In genomic region chr2:215693269-215693998, GRCh38 we compare ENCODE assay signal across 10 cellular contexts.
A peak's percentile ranks its signal among the peaks of the same experiment; 100 is the strongest.
DNase-seq lines count a peak whose midpoint lies in the region; ATAC-seq, FAIRE-seq and TF ChIP-seq lines count a peak whose summit lies in the region.
"Had no signal": no experiment of that assay in that cellular context is flagged by ENCODE, and none has a peak within 500 bp of the region (broad histone marks: within the 10 kb centered on the region; RNA-seq: fewer than 3 reads in every experiment).

No MANE protein-coding gene starts in this region.

- no peak overlapping the region for H3K4me3 ChIP-seq in HEK293 (ENCODE audit: low read depth, low read length)
- H3K4me3 ChIP-seq in astrocyte (ENCODE audit: insufficient read depth, low read depth, low read length) = no peak overlapping the region
- H3K4me3 ChIP-seq in kidney epithelial cell (ENCODE audit: low read depth, low read length) = no peak overlapping the region
- no peak overlapping the region for H3K4me3 ChIP-seq in thyroid gland (replicated peaks in 1 of 3)
- H3K4me3 ChIP-seq in neural progenitor cell = no peak overlapping the region

- intact Hi-C loops in thyroid gland (cut with DNase I) = no loop called here
- intact Hi-C loops in natural killer cell (cut with micrococcal nuclease) = no loop called here

- no peak for ATAC-seq in natural killer cell
- ATAC-seq in activated CD8-positive, alpha-beta memory T cell treated with anti-CD3 and anti-CD28 coated beads, Interleukin-2, amount 10 ng/mL, durations not matched to agents 7 days and 5 days = no peak
- ATAC-seq: effector memory CD8-positive, alpha-beta T cell had no signal

- CTCF ChIA-PET in HEK293 (lab: Yijun Ruan, JAX) = interaction anchor here (0.7 to 0.8 kb wide), 3 partner anchors 15 to 296 kb away, joined by 3 read pairs; no protein-coding TSS in a partner anchor
- CTCF ChIA-PET in activated CD8-positive, alpha-beta memory T cell treated with anti-CD3 and anti-CD28 coated beads, Interleukin-2, amount 10 ng/mL, durations not matched to agents 7 days and 5 days (lab: Charles Lee) = interaction anchor here (0.9 kb wide), 1 partner anchor 9 kb away, joined by 4 read pairs; no protein-coding TSS in a partner anchor

- no peak overlapping the region for H3K4me3 Mint-ChIP-seq in astrocyte (ENCODE audit: unreplicated experiment)
- no peak overlapping the region for H3K4me3 Mint-ChIP-seq in natural killer cell
- H3K4me3 Mint-ChIP-seq in activated CD8-positive, alpha-beta memory T cell treated with anti-CD3 and anti-CD28 coated beads, Interleukin-2, amount 10 ng/mL, durations not matched to agents 7 days and 5 days = no peak overlapping the region
- H3K4me3 Mint-ChIP-seq in neural progenitor cell = no peak overlapping the region
- H3K4me3 Mint-ChIP-seq: effector memory CD8-positive, alpha-beta T cell had no signal

- H3K36me3 Mint-ChIP-seq in astrocyte (ENCODE audit: low read depth, unreplicated experiment) (peaks cover 2% of the 10 kb centered on the region), natural killer cell (no peaks in the 10 kb centered on the region), neural progenitor cell (no peaks in the 10 kb centered on the region)
- no peaks in the 10 kb centered on the region for H3K36me3 Mint-ChIP-seq in activated CD8-positive, alpha-beta memory T cell treated with anti-CD3 and anti-CD28 coated beads, Interleukin-2, amount 10 ng/mL, durations not matched to agents 7 days and 5 days

- H2AFZ ChIP-seq in astrocyte (ENCODE audit: low read depth, low read length) = no peak overlapping the region
- no peak overlapping the region for H2AFZ ChIP-seq in neural progenitor cell (replicated peaks)

- H3K4me2 ChIP-seq in astrocyte (ENCODE audit: low read length) = peak overlapping the region; percentile 66
- H3K4me2 ChIP-seq in neural progenitor cell = no peak overlapping the region

- POLR2A ChIA-PET in HEK293 (lab: Yijun Ruan, JAX) = no interaction called here

- H4K20me1 ChIP-seq in astrocyte (ENCODE audit: insufficient read depth, low read length) (no peaks in the 10 kb centered on the region), neural progenitor cell (ENCODE audit: low read depth) (no peaks in the 10 kb centered on the region)

- peak; percentile 94 for DNase-seq in astrocyte (ENCODE audit: low read depth)
- DNase-seq in kidney epithelial cell (ENCODE audit: low read depth) = peak; percentile 92
- peak in 1 of 2 donors; percentile 8 for DNase-seq in thyroid gland
- DNase-seq in natural killer cell = no peak
- DNase-seq in activated CD8-positive, alpha-beta memory T cell treated with anti-CD3 and anti-CD28 coated beads, Interleukin-2, amount 10 ng/mL, durations not matched to agents 7 days and 5 days = no peak
- no peak for DNase-seq in neural progenitor cell (ENCODE audit: low spot score)
- DNase-seq: effector memory CD8-positive, alpha-beta T cell; NCI-H1694 treated with DMSO at 0.1 percent for 48 hours; SIG-M5 had no signal

- H3K4me1 Mint-ChIP-seq in astrocyte (ENCODE audit: low read depth, unreplicated experiment) (peaks cover 46% of the 10 kb centered on the region), natural killer cell (no peaks in the 10 kb centered on the region), neural progenitor cell (peaks cover 7% of the 10 kb centered on the region)
- H3K4me1 Mint-ChIP-seq in activated CD8-positive, alpha-beta memory T cell treated with anti-CD3 and anti-CD28 coated beads, Interleukin-2, amount 10 ng/mL, durations not matched to agents 7 days and 5 days = no peaks in the 10 kb centered on the region

- H3K27me3 Mint-ChIP-seq in astrocyte (ENCODE audit: low read depth, unreplicated experiment) (no peaks in the 10 kb centered on the region), natural killer cell (ENCODE audit: low read depth in 2 of 2) (peaks cover 17 to 30% of the 10 kb centered on the region in 2 donors), neural progenitor cell (ENCODE audit: insufficient read depth, low read depth) (no peaks in the 10 kb centered on the region)
- peaks cover 4% of the 10 kb centered on the region for H3K27me3 Mint-ChIP-seq in activated CD8-positive, alpha-beta memory T cell treated with anti-CD3 and anti-CD28 coated beads, Interleukin-2, amount 10 ng/mL, durations not matched to agents 7 days and 5 days

- H3K27me3 ChIP-seq in astrocyte (ENCODE audit: insufficient read depth, low read length) (no peaks in the 10 kb centered on the region), kidney epithelial cell (ENCODE audit: control insufficient read depth, insufficient read depth, low read length) (no peaks in the 10 kb centered on the region), thyroid gland (no peaks in the 10 kb centered on the region), neural progenitor cell (no peaks in the 10 kb centered on the region)

- no peak overlapping the region; the same call in 1 of the 2 replicates for H3K27ac ChIP-seq in HEK293 (ENCODE audit: extremely low read depth, low read depth, low read length)
- peak overlapping the region; percentile 94 for H3K27ac ChIP-seq in astrocyte (ENCODE audit: low read depth, low read length)
- H3K27ac ChIP-seq in thyroid gland = peak overlapping the region; percentile 40 to 62 (median 44)
- no peak overlapping the region for H3K27ac ChIP-seq in neural progenitor cell

- H3K9me3 Mint-ChIP-seq in astrocyte (ENCODE audit: unreplicated experiment) = peaks cover 5% of the 10 kb centered on the region
- peaks cover 0 to 3% of the 10 kb centered on the region in 2 donors for H3K9me3 Mint-ChIP-seq in natural killer cell
- H3K9me3 Mint-ChIP-seq in activated CD8-positive, alpha-beta memory T cell treated with anti-CD3 and anti-CD28 coated beads, Interleukin-2, amount 10 ng/mL, durations not matched to agents 7 days and 5 days (ENCODE audit: low read depth) = no peaks in the 10 kb centered on the region
- peaks cover 6% of the 10 kb centered on the region for H3K9me3 Mint-ChIP-seq in neural progenitor cell
- H3K9me3 Mint-ChIP-seq: effector memory CD8-positive, alpha-beta T cell had no signal

- H3K27ac Mint-ChIP-seq in astrocyte (ENCODE audit: unreplicated experiment) (peak overlapping the region; percentile 89), natural killer cell (no peak overlapping the region), neural progenitor cell (no peak overlapping the region)
- H3K27ac Mint-ChIP-seq in activated CD8-positive, alpha-beta memory T cell treated with anti-CD3 and anti-CD28 coated beads, Interleukin-2, amount 10 ng/mL, durations not matched to agents 7 days and 5 days = no peak overlapping the region
- H3K27ac Mint-ChIP-seq: effector memory CD8-positive, alpha-beta T cell had no signal

- TF ChIP-seq CTCF in HEK293 (tag by site-specific recombination; IDR thresholded peaks at IDR 0.05) (no peak), astrocyte (IDR thresholded peaks at IDR 0.05; ENCODE audit: insufficient read depth, low read depth, low read length) (no peak), kidney epithelial cell (IDR thresholded peaks at IDR 0.05; ENCODE audit: insufficient read depth, low read length, poor library complexity, severe bottlenecking) (no peak), thyroid gland (IDR thresholded peaks at IDR 0.05) (no peak), natural killer cell (IDR thresholded peaks at IDR 0.05) (no peak), neural progenitor cell (IDR thresholded peaks at IDR 0.05) (no peak)

- H3K4me1 ChIP-seq in HEK293 (ENCODE audit: control insufficient read depth, insufficient read depth, low read length) = peaks cover 15% of the 10 kb centered on the region
- peaks cover 34% of the 10 kb centered on the region for H3K4me1 ChIP-seq in astrocyte (ENCODE audit: insufficient read depth, low read length)
- H3K4me1 ChIP-seq in thyroid gland = peaks cover 8 to 27% of the 10 kb centered on the region in 2 donors
- H3K4me1 ChIP-seq in neural progenitor cell = no peaks in the 10 kb centered on the region

- peak overlapping the region; percentile 73 for H3K9ac ChIP-seq in astrocyte (ENCODE audit: low read length)
- H3K9ac ChIP-seq in neural progenitor cell = no peak overlapping the region

- no peaks in the 10 kb centered on the region for H3K36me3 ChIP-seq in HEK293 (ENCODE audit: control insufficient read depth in 2 of 2, insufficient read depth in 1 of 2, low read length in 2 of 2)
- H3K36me3 ChIP-seq in astrocyte (ENCODE audit: insufficient read depth, low read length) = no peaks in the 10 kb centered on the region
- no peaks in the 10 kb centered on the region for H3K36me3 ChIP-seq in kidney epithelial cell (ENCODE audit: control insufficient read depth, insufficient read depth, low read length)
- H3K36me3 ChIP-seq in thyroid gland = no peaks in the 10 kb centered on the region
- no peaks in the 10 kb centered on the region for H3K36me3 ChIP-seq in neural progenitor cell

- no peaks in the 10 kb centered on the region for H3K9me3 ChIP-seq in HEK293 (ENCODE audit: control insufficient read depth, insufficient read depth, low read depth, low read length)
- no peaks in the 10 kb centered on the region for H3K9me3 ChIP-seq in astrocyte (ENCODE audit: insufficient read depth, low read depth, low read length)
- no peaks in the 10 kb centered on the region for H3K9me3 ChIP-seq in thyroid gland
- no peaks in the 10 kb centered on the region for H3K9me3 ChIP-seq in neural progenitor cell (ENCODE audit: low read depth)

- H3F3A ChIP-seq in neural progenitor cell (ENCODE audit: low read depth) = no peaks in the 10 kb centered on the region

- H3K79me2 ChIP-seq in astrocyte (ENCODE audit: insufficient read depth, low read length) = no peaks in the 10 kb centered on the region
- H3K79me2 ChIP-seq in neural progenitor cell (ENCODE audit: low read depth) = no peaks in the 10 kb centered on the region

- peak; percentile 63 for FAIRE-seq in astrocyte (lab: Jason Lieb, UNC)

- WGBS in thyroid gland, 2 donors = 73 to 74% methylated on average over 3 of the region's 3 CpGs

- TF ChIP-seq POLR2A in thyroid gland (IDR thresholded peaks at IDR 0.05) = no peak

TF ChIP-seq in HEK293, 187 proteins besides CTCF, POLR2A, EP300 and RAD21:
- peak; percentile 22; the same call in 1 of the 2 replicates for TF ChIP-seq ZBTB20 (tag by site-specific recombination; IDR thresholded peaks at IDR 0.05)
- no peak for TF ChIP-seq ZNF677 (tag by site-specific recombination; IDR thresholded peaks at IDR 0.05)
- no peak for TF ChIP-seq KLF10 (tag by site-specific recombination; IDR thresholded peaks at IDR 0.05)
- TF ChIP-seq ZNF776 (tag by site-specific recombination; IDR thresholded peaks at IDR 0.05; ENCODE audit: borderline replicate concordance) = no peak

Comparison
In these comparisons a context has a peak if more than half of its experiments do, and no peak if none do; other contexts are left out.
1. H3K27ac ChIP-seq: peak in astrocyte (single experiment) and thyroid gland (3 of 3); none in HEK293 (single experiment) and neural progenitor cell (single experiment).
2. DNase-seq: peak in astrocyte (single experiment) and kidney epithelial cell (single experiment); none in natural killer cell (single experiment), activated CD8-positive, alpha-beta memory T cell treated with anti-CD3 and anti-CD28 coated beads, Interleukin-2, amount 10 ng/mL, durations not matched to agents 7 days and 5 days (single experiment) and neural progenitor cell (single experiment).